8 cellular contexts compared by ENCODE assay signal in genomic region chr9:93577940-93578682, GRCh38. TPM values are rescaled to one million over a fixed set of nuclear protein-coding genes. Genes with fewer than 3 reads are reported as not detected.
DNase-seq lines count a peak whose midpoint lies in the region; ATAC-seq and TF ChIP-seq lines count a peak whose summit lies in the region.

No MANE protein-coding gene starts in this region.

- TF ChIP-seq CTCF in ovary (IDR thresholded peaks at IDR 0.05) (no peak), mucosa of descending colon (IDR thresholded peaks at IDR 0.05) (no peak)

- H3K27me3 ChIP-seq in SJCRH30 = no peaks in the 10 kb centered on the region
- no peaks in the 10 kb centered on the region for H3K27me3 ChIP-seq in ovary

- H3K9me3 ChIP-seq in SJCRH30 (replicated peaks) = no peaks in the 10 kb centered on the region
- H3K9me3 ChIP-seq in ovary = no peaks in the 10 kb centered on the region
- no peaks in the 10 kb centered on the region for H3K9me3 ChIP-seq in mucosa of descending colon

- no peak overlapping the region for H3K27ac ChIP-seq in SJCRH30
- H3K27ac ChIP-seq in ovary = peak overlapping the region in 1 of 2 donors; percentile 92

- DNase-seq in EL (peak; percentile 9), SJCRH30 (no peak), ovary (peak; percentile 34 to 59 (median 49)), DMS153 treated with DMSO at 0.1 percent for 48 hours (lab: John Stamatoyannopoulos, UW; ENCODE audit: unreplicated experiment) (no peak), mucosa of descending colon (no peak), NCI-H2081 (lab: John Stamatoyannopoulos, UW) (no peak)

- H3K36me3 ChIP-seq in SJCRH30 (no peaks in the 10 kb centered on the region), ovary (no peaks in the 10 kb centered on the region), mucosa of descending colon (ENCODE audit: low read depth) (no peaks in the 10 kb centered on the region)

- H3K4me1 ChIP-seq in SJCRH30 = no peaks in the 10 kb centered on the region
- peaks cover 4% of the 10 kb centered on the region for H3K4me1 ChIP-seq in ovary (ENCODE audit: insufficient read depth)
- peaks cover 33% of the 10 kb centered on the region for H3K4me1 ChIP-seq in mucosa of descending colon (ENCODE audit: low read depth)

- H3K4me3 ChIP-seq in SJCRH30 = peak overlapping the region; percentile 73
- peak overlapping the region; percentile 90 for H3K4me3 ChIP-seq in ovary
- no peak overlapping the region for H3K4me3 ChIP-seq in mucosa of descending colon

- no peak for TF ChIP-seq POLR2A in ovary (IDR thresholded peaks at IDR 0.05)

- peak; percentile 22 for ATAC-seq in esophagus mucosa
- no peak for ATAC-seq in mucosa of descending colon
- ATAC-seq in HG03175 (IDR thresholded peaks at IDR 0.05; ENCODE audit: unreplicated experiment) = no peak

- WGBS in ovary, 3 donors = 37 to 43% (median 38%) methylated on average over 14 of the region's 14 CpGs

- no peak for TF ChIP-seq EP300 in ovary (IDR thresholded peaks at IDR 0.05)

- intact Hi-C loops in ovary (cut with DNase I) = loop anchor here in 1 of 4 donors (10.0 kb wide), 1 partner anchor 457 kb away; no protein-coding TSS in a partner anchor
- intact Hi-C loops in mucosa of descending colon (cut with DNase I, micrococcal nuclease) = no loop called here

RNA-seq across cellular contexts. Expression of gene PHF2, which starts 1.7 kb away (rescaled TPM):
- 31.1 and 32.2 TPM in 2 replicates for total RNA-seq in SJCRH30 (2014; rRNA removed; shearing (Covaris generic))
- total RNA-seq in esophagus mucosa (12.1 TPM), ovary (10 to 100 TPM; 20.3 to 50.1 (median 40.8) TPM), mucosa of descending colon (10 to 100 TPM; 19.1 to 42.9 (median 21.7) TPM)
- 10 to 100 TPM; 29.7 to 33.0 TPM for polyA plus RNA-seq in ovary

Comparison
In these comparisons a context has a peak if more than half of its experiments do, and no peak if none do; other contexts are left out.
1. DNase-seq: peak in EL (single experiment) and ovary (5 of 5); none in SJCRH30 (0 of 2), DMS153 treated with DMSO at 0.1 percent for 48 hours (single experiment), mucosa of descending colon (0 of 3) and NCI-H2081 (0 of 2).